In genomic region chr19:33047422-33047821, GRCh38 we compare ENCODE assay signal across 18 cellular contexts. TPM values are rescaled to one million over a fixed set of nuclear protein-coding genes. Genes with fewer than 3 reads are reported as not detected.
A peak's percentile ranks its signal among the peaks of the same experiment; 100 is the strongest.
DNase-seq lines count a peak whose midpoint lies in the region; ATAC-seq and TF ChIP-seq lines count a peak whose summit lies in the region.
"Had no signal": no experiment of that assay in that cellular context is flagged by ENCODE, and none has a peak within 500 bp of the region (broad histone marks: within the 10 kb centered on the region; RNA-seq: fewer than 3 reads in every experiment).

No MANE protein-coding gene starts in this region.

- H3K36me3 ChIP-seq in breast epithelium: no peaks in the 10 kb centered on the region
- H3K36me3 ChIP-seq: ascending aorta, gastrocnemius medialis, neutrophil had no signal

- TF ChIP-seq POLR2A in breast epithelium (IDR thresholded peaks at IDR 0.05): no peak

- peak overlapping the region; percentile 59 for H3K4me3 Mint-ChIP-seq in type B pancreatic cell
- H3K4me3 Mint-ChIP-seq: activated T-helper 17 cell treated with anti-CD3 and anti-CD28 coated beads, Interleukin-2, amount 50 U/mL, for 72 hours; CD4-positive, CD25-positive, alpha-beta regulatory T cell; stimulated activated naive CD8-positive, alpha-beta T cell treated with anti-CD3 and anti-CD28 coated beads, Interleukin-15, Interleukin-2, amounts not matched to agents 100 ng/mL and 50 ng/mL, for 24 hours had no signal

- H3K4me1 Mint-ChIP-seq in type B pancreatic cell (ENCODE audit: unreplicated experiment): peaks cover 17% of the 10 kb centered on the region
- H3K4me1 Mint-ChIP-seq: activated T-helper 17 cell treated with anti-CD3 and anti-CD28 coated beads, Interleukin-2, amount 50 U/mL, for 72 hours; CD4-positive, CD25-positive, alpha-beta regulatory T cell had no signal

- peak; percentile 50 for DNase-seq in SIG-M5 treated with dmso at 0.1 percent for 504 hours (lab: John Stamatoyannopoulos, UW; ENCODE audit: unreplicated experiment)
- no peak for DNase-seq in SIG-M5 (lab: John Stamatoyannopoulos, UW)
- DNase-seq in breast epithelium (ENCODE audit: low spot score in 2 of 2): peak in 1 of 2 donors; percentile 61
- peak; percentile 80 to 96 for DNase-seq in left colon
- no peak for DNase-seq in type B pancreatic cell (ENCODE audit: extremely low spot score, unreplicated experiment)
- no peak for DNase-seq in T-helper 1 cell
- DNase-seq in activated T-cell treated with anti-CD3 and anti-CD28 coated beads for 4 hours: no peak
- DNase-seq in NOMO-1 treated with dmso at 0.1 percent for 144 hours (lab: John Stamatoyannopoulos, UW; ENCODE audit: unreplicated experiment): no peak
- DNase-seq: 8988T; CD4-positive, CD25-positive, alpha-beta regulatory T cell; effector CD8-positive, alpha-beta T cell; gastrocnemius medialis; KG1; RPMI8226 had no signal

- no peaks in the 10 kb centered on the region for H3K4me1 ChIP-seq in breast epithelium
- H3K4me1 ChIP-seq: ascending aorta, gastrocnemius medialis had no signal

- no peaks in the 10 kb centered on the region for H3K27me3 Mint-ChIP-seq in type B pancreatic cell
- H3K27me3 Mint-ChIP-seq: activated T-helper 17 cell treated with anti-CD3 and anti-CD28 coated beads, Interleukin-2, amount 50 U/mL, for 72 hours; stimulated activated naive CD8-positive, alpha-beta T cell treated with anti-CD3 and anti-CD28 coated beads, Interleukin-15, Interleukin-2, amounts not matched to agents 100 ng/mL and 50 ng/mL, for 24 hours had no signal

- peak overlapping the region; percentile 98 for H3K27ac Mint-ChIP-seq in type B pancreatic cell
- H3K27ac Mint-ChIP-seq: activated T-helper 17 cell treated with anti-CD3 and anti-CD28 coated beads, Interleukin-2, amount 50 U/mL, for 72 hours; CD4-positive, CD25-positive, alpha-beta regulatory T cell; stimulated activated naive CD8-positive, alpha-beta T cell treated with anti-CD3 and anti-CD28 coated beads, Interleukin-15, Interleukin-2, amounts not matched to agents 100 ng/mL and 50 ng/mL, for 24 hours had no signal

- intact Hi-C loops in breast epithelium (cut with DNase I; ENCODE audit: low total_unique reads): no loop called here
- intact Hi-C loops in left colon (cut with DNase I, micrococcal nuclease): no loop called here

- ATAC-seq in left colon: peak; percentile 84
- ATAC-seq: activated T-helper 17 cell treated with anti-CD3 and anti-CD28 coated beads, Interleukin-2, amount 50 U/mL, for 72 hours; gastrocnemius medialis had no signal

- peaks cover 4% of the 10 kb centered on the region for H3K9me3 Mint-ChIP-seq in type B pancreatic cell
- H3K9me3 Mint-ChIP-seq: activated T-helper 17 cell treated with anti-CD3 and anti-CD28 coated beads, Interleukin-2, amount 50 U/mL, for 72 hours; CD4-positive, CD25-positive, alpha-beta regulatory T cell; stimulated activated naive CD8-positive, alpha-beta T cell treated with anti-CD3 and anti-CD28 coated beads, Interleukin-15, Interleukin-2, amounts not matched to agents 100 ng/mL and 50 ng/mL, for 24 hours had no signal

- H3K36me3 Mint-ChIP-seq in type B pancreatic cell: peaks cover 24% of the 10 kb centered on the region
- H3K36me3 Mint-ChIP-seq: CD4-positive, CD25-positive, alpha-beta regulatory T cell had no signal

- no peaks in the 10 kb centered on the region for H3K9me3 ChIP-seq in breast epithelium
- H3K9me3 ChIP-seq: ascending aorta, gastrocnemius medialis, neutrophil had no signal

- H3K27me3 ChIP-seq in breast epithelium: no peaks in the 10 kb centered on the region
- H3K27me3 ChIP-seq: ascending aorta, gastrocnemius medialis had no signal

- H3K27ac ChIP-seq in breast epithelium: peak overlapping the region; percentile 65 to 78
- H3K27ac ChIP-seq: ascending aorta, gastrocnemius medialis, neutrophil had no signal

- no peak overlapping the region for H3K4me3 ChIP-seq in breast epithelium
- H3K4me3 ChIP-seq: ascending aorta, gastrocnemius medialis had no signal

- TF ChIP-seq CTCF in breast epithelium (IDR thresholded peaks at IDR 0.05) (no peak), type B pancreatic cell (conservative IDR thresholded peaks at IDR 0.05) (no peak)

RNA-seq across cellular contexts. Expression of gene RHPN2, which starts 17.3 kb away (rescaled TPM):
- total RNA-seq in breast epithelium (10 to 100 TPM in 2 of 3 donors, 1 to 10 TPM in 1; 1.4 to 55.3 (median 35.4) TPM), left colon (10 to 100 TPM; 86.5 to 87.5 TPM), type B pancreatic cell (ENCODE audit: low replicate concordance) (31.6 and 81.6 TPM in 2 replicates)
- total RNA-seq: ascending aorta had no signal

RNA-seq across cellular contexts. Expression of gene GPATCH1, which starts 33.6 kb away (rescaled TPM):
- total RNA-seq in breast epithelium (10 to 100 TPM in 2 of 3 donors, 1 to 10 TPM in 1; 9.4 to 14.2 (median 12.5) TPM), left colon (10 to 100 TPM in 1 of 2 donors, 1 to 10 TPM in 1; 8.3 to 10.9 TPM), type B pancreatic cell (ENCODE audit: low replicate concordance) (12.2 and 12.6 TPM in 2 replicates)

Comparison
In these comparisons a context has a peak if more than half of its experiments do, and no peak if none do; other contexts are left out.
1. DNase-seq: peak in SIG-M5 treated with dmso at 0.1 percent for 504 hours (single experiment) and left colon (2 of 2); none in SIG-M5 (single experiment), type B pancreatic cell (single experiment), T-helper 1 cell (0 of 5), activated T-cell treated with anti-CD3 and anti-CD28 coated beads for 4 hours (single experiment) and NOMO-1 treated with dmso at 0.1 percent for 144 hours (single experiment).